ENCODE assay signal across 23 cellular contexts in the genomic region with DNA sequence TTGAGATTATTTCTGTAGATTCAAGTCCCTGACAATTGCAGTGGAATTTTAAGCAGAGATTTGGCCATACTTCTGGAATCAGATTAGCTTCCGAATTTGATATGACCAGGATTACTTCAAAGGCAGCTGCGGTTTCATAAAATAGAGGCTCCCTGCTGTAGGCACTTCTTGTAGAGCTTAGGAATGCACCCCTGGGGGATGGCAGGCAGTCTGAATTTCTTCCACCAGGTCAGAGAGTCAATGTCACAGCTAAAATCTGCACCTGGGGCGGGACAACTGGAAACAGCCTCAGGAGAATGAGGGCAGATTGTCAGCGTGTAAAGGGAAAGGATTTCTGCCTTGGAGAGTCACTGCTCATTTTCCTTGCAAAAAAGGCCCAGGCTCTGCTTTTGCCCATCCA.
"Had no signal": no experiment of that assay in that cellular context is flagged by ENCODE, and none has a peak within 500 bp of the region (broad histone marks: within the 10 kb centered on the region; RNA-seq: fewer than 3 reads in every experiment).

No MANE protein-coding gene starts in this region.

- DNase-seq: activated CD4-positive, alpha-beta T cell treated with anti-CD3 and anti-CD28 coated beads for 4 hours; activated CD4-positive, alpha-beta T cell treated with anti-CD3 and anti-CD28 coated beads, Interleukin-2, amount 50 U/mL, for 4 hours; activated CD8-positive, alpha-beta memory T cell treated with anti-CD3 and anti-CD28 coated beads, Interleukin-2, amount 50 U/mL, for 48 hours; activated CD8-positive, alpha-beta T cell treated with anti-CD3 and anti-CD28 coated beads, Interleukin-2, amount 10 ng/mL, durations not matched to agents 7 days and 5 days; activated naive CD4-positive, alpha-beta T cell treated with anti-CD3 and anti-CD28 coated beads, Interleukin-2, amount 50 U/mL, for 16 hours; activated naive CD8-positive, alpha-beta T cell treated with anti-CD3 and anti-CD28 coated beads, Interleukin-2, amount 10 ng/mL, durations not matched to agents 7 days and 5 days; activated T-cell treated with anti-CD3 and anti-CD28 coated beads, Interleukin-2, amount 50 U/mL, for 1 hour; adrenal gland; anterior cingulate cortex; KBM-7; MM.1S; NCI-H1105; NCI-H1436; NCI-H1694 treated with DMSO at 0.1 percent for 48 hours; NCI-H2029 treated with DMSO at 0.1 percent for 48 hours; NCI-H510A treated with DMSO at 0.1 percent for 48 hours; NCI-H69; NK-92 treated with Interleukin-12 subunit alpha and Interleukin-12 subunit beta, amount 100 ng/mL, for 24 hours; Peyer's patch; SHP77 treated with DMSO at 0.1 percent for 48 hours; T-cell; WERI-Rb-1 had no signal

- H3K9me3 ChIP-seq: adrenal gland, Peyer's patch had no signal

- H3K4me3 ChIP-seq: adrenal gland, Peyer's patch had no signal

- H3K27ac ChIP-seq: adrenal gland, Peyer's patch, WERI-Rb-1 had no signal

- H3K36me3 ChIP-seq: adrenal gland, Peyer's patch, WERI-Rb-1 had no signal

- H3K27me3 ChIP-seq: adrenal gland, Peyer's patch had no signal

- ATAC-seq: activated CD4-positive, CD25-positive, alpha-beta regulatory T cell treated with anti-CD3 and anti-CD28 coated beads, Interleukin-2, amount 50 U/mL, for 24 hours; activated CD8-positive, alpha-beta T cell treated with anti-CD3 and anti-CD28 coated beads, Interleukin-2, amount 10 ng/mL, durations not matched to agents 7 days and 5 days; T-cell had no signal

- H3K4me1 ChIP-seq: adrenal gland, Peyer's patch had no signal
